23 cellular contexts compared by ENCODE assay signal in genomic region chr19:52229524-52229923, GRCh38. TPM values are rescaled to one million over a fixed set of nuclear protein-coding genes. Genes with fewer than 3 reads are reported as not detected.
DNase-seq lines count a peak whose midpoint lies in the region; ATAC-seq and TF ChIP-seq lines count a peak whose summit lies in the region.
"Had no signal": no experiment of that assay in that cellular context is flagged by ENCODE, and none has a peak within 500 bp of the region (broad histone marks: within the 10 kb centered on the region; RNA-seq: fewer than 3 reads in every experiment).

No MANE protein-coding gene starts in this region.

- no peaks in the 10 kb centered on the region for H3K9me3 Mint-ChIP-seq in activated CD4-positive, alpha-beta memory T cell treated with anti-CD3 and anti-CD28 coated beads for 36 hours
- H3K9me3 Mint-ChIP-seq in activated CD4-positive, alpha-beta memory T cell treated with anti-CD3 and anti-CD28 coated beads, Interleukin-2, amount 10 ng/mL, durations not matched to agents 7 days and 5 days, result peaks cover 7% of the 10 kb centered on the region
- H3K9me3 Mint-ChIP-seq in natural killer cell treated with Interleukin-12 subunit alpha and Interleukin-12 subunit beta and Interleukin-15 and Interleukin-18, amount 100 ng/mL, for 72 hours, result no peaks in the 10 kb centered on the region

- no peak overlapping the region for H4K8ac ChIP-seq in trophoblast cell (ENCODE audit: low read depth, low read length)

- TF ChIP-seq CTCF in coronary artery (IDR thresholded peaks at IDR 0.05), result no peak

- H4K91ac ChIP-seq in trophoblast cell (ENCODE audit: low read depth, low read length), result no peak overlapping the region

- ATAC-seq in natural killer cell treated with Interleukin-12 subunit alpha and Interleukin-12 subunit beta and Interleukin-15 and Interleukin-18, amount 100 ng/mL, for 72 hours, result no peak

- H3K4me3 ChIP-seq in H7 (ENCODE audit: insufficient read depth, low read depth, low read length), result no peak overlapping the region
- no peak overlapping the region for H3K4me3 ChIP-seq in coronary artery
- no peak overlapping the region for H3K4me3 ChIP-seq in trophoblast cell (ENCODE audit: low read depth, low read length)
- H3K4me3 ChIP-seq: PC-9 had no signal

- no CpG with 5 or more reads among the region's 6 CpGs for WGBS in trophoblast cell (ENCODE audit: extremely low coverage, insufficient coverage, insufficient read length)

- no peak overlapping the region for H2BK12ac ChIP-seq in trophoblast cell (ENCODE audit: low read length)

- peaks cover 43% of the 10 kb centered on the region for H3K4me1 Mint-ChIP-seq in activated CD4-positive, alpha-beta memory T cell treated with anti-CD3 and anti-CD28 coated beads for 36 hours (ENCODE audit: low read depth)
- H3K4me1 Mint-ChIP-seq in activated CD4-positive, alpha-beta memory T cell treated with anti-CD3 and anti-CD28 coated beads, Interleukin-2, amount 10 ng/mL, durations not matched to agents 7 days and 5 days, result peaks cover 12% of the 10 kb centered on the region
- H3K4me1 Mint-ChIP-seq in natural killer cell treated with Interleukin-12 subunit alpha and Interleukin-12 subunit beta and Interleukin-15 and Interleukin-18, amount 100 ng/mL, for 72 hours (ENCODE audit: low read depth in 2 of 2), result peaks cover 10 to 30% of the 10 kb centered on the region in 2 donors

- H3K36me3 ChIP-seq in H7 (replicated peaks; ENCODE audit: control insufficient read depth, insufficient read depth, low read length) (peaks cover 16% of the 10 kb centered on the region), trophoblast cell (ENCODE audit: control insufficient read depth in 1 of 2, insufficient read depth in 2 of 2, low read length in 2 of 2) (peaks cover 30 to 41% of the 10 kb centered on the region in 2 experiments)

- no peaks in the 10 kb centered on the region for H3K27me3 ChIP-seq in H7 (ENCODE audit: control insufficient read depth, insufficient read depth, low read length)
- H3K27me3 ChIP-seq in trophoblast cell (ENCODE audit: insufficient read depth, low read length), result no peaks in the 10 kb centered on the region

- peaks cover 2% of the 10 kb centered on the region for H3K9me3 ChIP-seq in trophoblast cell (ENCODE audit: insufficient read depth, low read depth, low read length)

- CTCF ChIA-PET in activated CD4-positive, alpha-beta memory T cell treated with anti-CD3 and anti-CD28 coated beads for 36 hours (lab: Charles Lee), result no interaction called here
- CTCF ChIA-PET in activated CD4-positive, alpha-beta memory T cell treated with anti-CD3 and anti-CD28 coated beads, Interleukin-2, amount 10 ng/mL, durations not matched to agents 7 days and 5 days (lab: Charles Lee), result no interaction called here

- no peak overlapping the region for H3K14ac ChIP-seq in trophoblast cell (ENCODE audit: low read length)

- H3K27ac Mint-ChIP-seq in activated CD4-positive, alpha-beta memory T cell treated with anti-CD3 and anti-CD28 coated beads for 36 hours, result peak overlapping the region; percentile 33
- no peak overlapping the region for H3K27ac Mint-ChIP-seq in activated CD4-positive, alpha-beta memory T cell treated with anti-CD3 and anti-CD28 coated beads, Interleukin-2, amount 10 ng/mL, durations not matched to agents 7 days and 5 days
- H3K27ac Mint-ChIP-seq in natural killer cell treated with Interleukin-12 subunit alpha and Interleukin-12 subunit beta and Interleukin-15 and Interleukin-18, amount 100 ng/mL, for 72 hours, result no peak overlapping the region

- peak overlapping the region; percentile 40 for H3K9ac ChIP-seq in trophoblast cell (ENCODE audit: low read length)

- intact Hi-C loops in activated CD4-positive, alpha-beta memory T cell treated with anti-CD3 and anti-CD28 coated beads for 36 hours (cut with micrococcal nuclease), result no loop called here

- DNase-seq in activated CD4-positive, alpha-beta memory T cell treated with anti-CD3 and anti-CD28 coated beads for 36 hours, result no peak
- DNase-seq in activated CD4-positive, alpha-beta memory T cell treated with anti-CD3 and anti-CD28 coated beads, Interleukin-2, amount 10 ng/mL, durations not matched to agents 7 days and 5 days, result no peak
- peak; percentile 8 for DNase-seq in H7
- DNase-seq in coronary artery (ENCODE audit: low spot score), result peak; percentile 64
- no peak for DNase-seq in trophoblast cell
- no peak for DNase-seq in natural killer cell treated with Interleukin-12 subunit alpha and Interleukin-12 subunit beta and Interleukin-15 and Interleukin-18, amount 100 ng/mL, for 72 hours (ENCODE audit: low spot score)
- DNase-seq in CD1c-positive myeloid dendritic cell (ENCODE audit: extremely low spot score), result no peak
- DNase-seq in GM03348 (ENCODE audit: low spot score), result no peak
- DNase-seq: DMS153, Kasumi-1, MV-4-11, NCI-H1105, NCI-H146, NCI-H1930, NCI-H2107, NCI-H446, NCI-H526, PC-9, RPMI8226, SHP77 had no signal

- no peak overlapping the region for H3K4me2 ChIP-seq in trophoblast cell (ENCODE audit: low read length)
- H3K4me2 ChIP-seq: PC-9 had no signal

- H3K4me1 ChIP-seq in trophoblast cell (ENCODE audit: control insufficient read depth in 1 of 2, insufficient read depth in 2 of 2, low read length in 2 of 2), result peaks cover 3 to 5% of the 10 kb centered on the region in 2 experiments

- H3K27ac ChIP-seq in coronary artery, result no peak overlapping the region
- H3K27ac ChIP-seq in trophoblast cell (ENCODE audit: low read depth, low read length), result no peak overlapping the region
- H3K27ac ChIP-seq: 22Rv1, C4-2B, PC-9 had no signal

- no peak overlapping the region for H3K4me3 Mint-ChIP-seq in activated CD4-positive, alpha-beta memory T cell treated with anti-CD3 and anti-CD28 coated beads for 36 hours
- H3K4me3 Mint-ChIP-seq in activated CD4-positive, alpha-beta memory T cell treated with anti-CD3 and anti-CD28 coated beads, Interleukin-2, amount 10 ng/mL, durations not matched to agents 7 days and 5 days, result no peak overlapping the region
- no peak overlapping the region for H3K4me3 Mint-ChIP-seq in natural killer cell treated with Interleukin-12 subunit alpha and Interleukin-12 subunit beta and Interleukin-15 and Interleukin-18, amount 100 ng/mL, for 72 hours
- H3K4me3 Mint-ChIP-seq: B cell had no signal

- H3K23ac ChIP-seq in trophoblast cell (ENCODE audit: low read length), result no peak overlapping the region

- no peak overlapping the region for H2BK120ac ChIP-seq in trophoblast cell (ENCODE audit: insufficient read depth, low read length, poor library complexity)

- H3K79me2 ChIP-seq in trophoblast cell (ENCODE audit: control insufficient read depth, insufficient read depth, low read length, poor library complexity), result no peaks in the 10 kb centered on the region

- no peaks in the 10 kb centered on the region for H3K27me3 Mint-ChIP-seq in activated CD4-positive, alpha-beta memory T cell treated with anti-CD3 and anti-CD28 coated beads for 36 hours
- H3K27me3 Mint-ChIP-seq in activated CD4-positive, alpha-beta memory T cell treated with anti-CD3 and anti-CD28 coated beads, Interleukin-2, amount 10 ng/mL, durations not matched to agents 7 days and 5 days, result no peaks in the 10 kb centered on the region
- H3K27me3 Mint-ChIP-seq in natural killer cell treated with Interleukin-12 subunit alpha and Interleukin-12 subunit beta and Interleukin-15 and Interleukin-18, amount 100 ng/mL, for 72 hours, result no peaks in the 10 kb centered on the region
- H3K27me3 Mint-ChIP-seq: B cell had no signal

- H2BK5ac ChIP-seq in trophoblast cell (ENCODE audit: low read depth, low read length, poor library complexity), result no peak overlapping the region

- peaks cover 1% of the 10 kb centered on the region for H3K79me1 ChIP-seq in trophoblast cell (ENCODE audit: low read length)

- H3K18ac ChIP-seq in trophoblast cell (ENCODE audit: low read length), result no peak overlapping the region

- H2AFZ ChIP-seq in trophoblast cell (ENCODE audit: insufficient read depth, low read length, poor library complexity), result no peak overlapping the region
- H2AFZ ChIP-seq: PC-9 had no signal

- no peak overlapping the region for H4K12ac ChIP-seq in trophoblast cell (ENCODE audit: low read depth, low read length)

- POLR2A ChIA-PET in activated CD4-positive, alpha-beta memory T cell treated with anti-CD3 and anti-CD28 coated beads for 36 hours (lab: Charles Lee), result no interaction called here
- POLR2A ChIA-PET in activated CD4-positive, alpha-beta memory T cell treated with anti-CD3 and anti-CD28 coated beads, Interleukin-2, amount 10 ng/mL, durations not matched to agents 7 days and 5 days (lab: Charles Lee), result no interaction called here

- no peak overlapping the region for H2AK5ac ChIP-seq in trophoblast cell (ENCODE audit: low read length)

- H3K4ac ChIP-seq in trophoblast cell (ENCODE audit: low read depth, low read length), result no peak overlapping the region

- peaks cover 37% of the 10 kb centered on the region for H3K36me3 Mint-ChIP-seq in activated CD4-positive, alpha-beta memory T cell treated with anti-CD3 and anti-CD28 coated beads for 36 hours
- H3K36me3 Mint-ChIP-seq in activated CD4-positive, alpha-beta memory T cell treated with anti-CD3 and anti-CD28 coated beads, Interleukin-2, amount 10 ng/mL, durations not matched to agents 7 days and 5 days (ENCODE audit: low read depth), result peaks cover 66% of the 10 kb centered on the region
- H3K36me3 Mint-ChIP-seq in natural killer cell treated with Interleukin-12 subunit alpha and Interleukin-12 subunit beta and Interleukin-15 and Interleukin-18, amount 100 ng/mL, for 72 hours, result peaks cover 19% of the 10 kb centered on the region

RNA-seq across cellular contexts. Expression of gene PPP2R1A, which starts 39.7 kb away (rescaled TPM):
- total RNA-seq in activated CD4-positive, alpha-beta memory T cell treated with anti-CD3 and anti-CD28 coated beads for 36 hours, result 100 to 1,000 TPM; 224 to 229 TPM
- 100 to 1,000 TPM; 203 to 209 TPM for total RNA-seq in activated CD4-positive, alpha-beta memory T cell treated with anti-CD3 and anti-CD28 coated beads, Interleukin-2, amount 10 ng/mL, durations not matched to agents 7 days and 5 days
- 439 and 477 TPM in 2 replicates for total RNA-seq in H7 (2014; rRNA removed; shearing (Covaris generic))
- polyA plus RNA-seq in trophoblast cell (2013), result 130 and 133 TPM in 2 replicates
- total RNA-seq in natural killer cell treated with Interleukin-12 subunit alpha and Interleukin-12 subunit beta and Interleukin-15 and Interleukin-18, amount 100 ng/mL, for 72 hours, result 100 to 1,000 TPM; 241 to 252 TPM

RNA-seq across cellular contexts. Expression of gene ZNF766, which starts 39.9 kb away (rescaled TPM):
- total RNA-seq in activated CD4-positive, alpha-beta memory T cell treated with anti-CD3 and anti-CD28 coated beads for 36 hours, result 10 to 100 TPM; 21.6 to 23.2 TPM
- 10 to 100 TPM; 23.3 to 24.1 TPM for total RNA-seq in activated CD4-positive, alpha-beta memory T cell treated with anti-CD3 and anti-CD28 coated beads, Interleukin-2, amount 10 ng/mL, durations not matched to agents 7 days and 5 days
- total RNA-seq in H7 (2014; rRNA removed; shearing (Covaris generic)), result 17.0 and 33.1 TPM in 2 replicates
- polyA plus RNA-seq in trophoblast cell (2013), result 14.6 and 16.6 TPM in 2 replicates
- 10 to 100 TPM; 13.3 to 18.1 TPM for total RNA-seq in natural killer cell treated with Interleukin-12 subunit alpha and Interleukin-12 subunit beta and Interleukin-15 and Interleukin-18, amount 100 ng/mL, for 72 hours

RNA-seq across cellular contexts. Expression of gene ZNF836, which starts 58.1 kb away (rescaled TPM):
- 10 to 100 TPM in 1 of 2 experiments, 1 to 10 TPM in 1; 8.2 to 12.8 TPM for total RNA-seq in activated CD4-positive, alpha-beta memory T cell treated with anti-CD3 and anti-CD28 coated beads for 36 hours
- 10 to 100 TPM; 17.3 to 18.0 TPM for total RNA-seq in activated CD4-positive, alpha-beta memory T cell treated with anti-CD3 and anti-CD28 coated beads, Interleukin-2, amount 10 ng/mL, durations not matched to agents 7 days and 5 days
- total RNA-seq in H7 (2014; rRNA removed; shearing (Covaris generic)), result 4.7 and 7.5 TPM in 2 replicates
- 50.0 and 50.5 TPM in 2 replicates for polyA plus RNA-seq in trophoblast cell (2013)
- total RNA-seq in natural killer cell treated with Interleukin-12 subunit alpha and Interleukin-12 subunit beta and Interleukin-15 and Interleukin-18, amount 100 ng/mL, for 72 hours, result 10 to 100 TPM in 1 of 2 donors, 1 to 10 TPM in 1; 8.3 to 12.9 TPM

Comparison
In these comparisons a context has a peak if more than half of its experiments do, and no peak if none do; other contexts are left out.
1. DNase-seq: peak in H7 (single experiment) and coronary artery (single experiment); none in activated CD4-positive, alpha-beta memory T cell treated with anti-CD3 and anti-CD28 coated beads for 36 hours (single experiment), activated CD4-positive, alpha-beta memory T cell treated with anti-CD3 and anti-CD28 coated beads, Interleukin-2, amount 10 ng/mL, durations not matched to agents 7 days and 5 days (single experiment), trophoblast cell (0 of 2), natural killer cell treated with Interleukin-12 subunit alpha and Interleukin-12 subunit beta and Interleukin-15 and Interleukin-18, amount 100 ng/mL, for 72 hours (single experiment), CD1c-positive myeloid dendritic cell (single experiment) and GM03348 (single experiment).